In genomic region chr5:135191084-135191826, GRCh38 we compare ENCODE assay signal across 8 cellular contexts.
A peak's percentile ranks its signal among the peaks of the same experiment; 100 is the strongest.
DNase-seq lines count a peak whose midpoint lies in the region; ATAC-seq and TF ChIP-seq lines count a peak whose summit lies in the region.

No MANE protein-coding gene starts in this region.

- H3K9me3 Mint-ChIP-seq in CD4-positive, alpha-beta T cell = no peaks in the 10 kb centered on the region
- H3K9me3 Mint-ChIP-seq in neural crest cell = no peaks in the 10 kb centered on the region
- no peaks in the 10 kb centered on the region for H3K9me3 Mint-ChIP-seq in stimulated activated naive CD8-positive, alpha-beta T cell treated with anti-CD3 and anti-CD28 coated beads, Interleukin-15, amount 100 ng/mL, for 72 hours

- POLR2A ChIA-PET in CD4-positive, alpha-beta T cell (lab: Charles Lee) = no interaction called here

- peaks cover 26% of the 10 kb centered on the region for H3K27me3 ChIP-seq in CD4-positive, alpha-beta T cell (ENCODE audit: control insufficient read depth, insufficient read depth, low read length)

- no peaks in the 10 kb centered on the region for H3K36me3 Mint-ChIP-seq in CD4-positive, alpha-beta T cell (ENCODE audit: low read depth)
- H3K36me3 Mint-ChIP-seq in neural crest cell (ENCODE audit: low read depth) = no peaks in the 10 kb centered on the region

- H3K4me1 Mint-ChIP-seq in CD4-positive, alpha-beta T cell (ENCODE audit: low read depth) = peaks cover under 1% of the 10 kb centered on the region
- H3K4me1 Mint-ChIP-seq in neural crest cell = peaks cover 6% of the 10 kb centered on the region
- peaks cover 12% of the 10 kb centered on the region for H3K4me1 Mint-ChIP-seq in stimulated activated naive CD8-positive, alpha-beta T cell treated with anti-CD3 and anti-CD28 coated beads, Interleukin-15, amount 100 ng/mL, for 72 hours

- H3K4me3 Mint-ChIP-seq in CD4-positive, alpha-beta T cell = peak overlapping the region; percentile 80
- H3K4me3 Mint-ChIP-seq in neural crest cell = peak overlapping the region; percentile 78
- H3K4me3 Mint-ChIP-seq in stimulated activated naive CD8-positive, alpha-beta T cell treated with anti-CD3 and anti-CD28 coated beads, Interleukin-15, amount 100 ng/mL, for 72 hours = peak overlapping the region; percentile 83 to 86

- H3K27ac Mint-ChIP-seq in CD4-positive, alpha-beta T cell = no peak overlapping the region
- H3K27ac Mint-ChIP-seq in neural crest cell (ENCODE audit: unreplicated experiment) = no peak overlapping the region
- H3K27ac Mint-ChIP-seq in stimulated activated naive CD8-positive, alpha-beta T cell treated with anti-CD3 and anti-CD28 coated beads, Interleukin-15, amount 100 ng/mL, for 72 hours = peak overlapping the region in 1 of 2 donors; percentile 12

- no peaks in the 10 kb centered on the region for H3K9me3 ChIP-seq in CD4-positive, alpha-beta T cell (ENCODE audit: control insufficient read depth, low read length)

- peak; percentile 46 to 76 (median 61) for DNase-seq in CD4-positive, alpha-beta T cell
- DNase-seq in HT1080 (ENCODE audit: low read depth) (peak; percentile 69), activated T-helper 1 cell treated with Interleukin-2 at 50 U/mL for 16 hours (ENCODE audit: low read depth) (peak; percentile 41), fibroblast of peridontal ligament (ENCODE audit: extremely low read depth) (peak; percentile 56), neural crest cell (ENCODE audit: low read depth, low spot score) (peak; percentile 77)
- peak; percentile 81 to 82 for DNase-seq in stimulated activated naive CD8-positive, alpha-beta T cell treated with anti-CD3 and anti-CD28 coated beads, Interleukin-15, amount 100 ng/mL, for 72 hours

- intact Hi-C loops in CD4-positive, alpha-beta T cell (cut with DNase I, micrococcal nuclease) = loop anchor here (2.0 to 10.0 kb wide), 4 partner anchors 142 to 889 kb away; partner anchors contain the start of gene CATSPER3 (in 1 of the 2)

- CTCF ChIA-PET in CD4-positive, alpha-beta T cell (lab: Charles Lee) = interaction anchor here (1.0 to 2.1 kb wide), 3 partner anchors 10 to 271 kb away, joined by 3 to 9 read pairs (median 4); no protein-coding TSS in a partner anchor

- no peak overlapping the region for H3K27ac ChIP-seq in CD4-positive, alpha-beta T cell (ENCODE audit: low read depth, low read length)

- peaks cover 62% of the 10 kb centered on the region for H3K27me3 Mint-ChIP-seq in CD4-positive, alpha-beta T cell
- peaks cover 88% of the 10 kb centered on the region for H3K27me3 Mint-ChIP-seq in neural crest cell (ENCODE audit: low read depth)
- H3K27me3 Mint-ChIP-seq in stimulated activated naive CD8-positive, alpha-beta T cell treated with anti-CD3 and anti-CD28 coated beads, Interleukin-15, amount 100 ng/mL, for 72 hours = peaks cover 60% of the 10 kb centered on the region

- peak; percentile 99 for ATAC-seq in CD4-positive, alpha-beta T cell (ENCODE audit: poor library complexity)
- ATAC-seq in GM19397 (IDR thresholded peaks at IDR 0.05; ENCODE audit: unreplicated experiment) = peak; percentile 88
- peak; percentile 97 for ATAC-seq in stimulated activated naive CD8-positive, alpha-beta T cell treated with anti-CD3 and anti-CD28 coated beads, Interleukin-15, amount 100 ng/mL, for 72 hours

- peak; percentile 86 for TF ChIP-seq CTCF in CD4-positive, alpha-beta T cell (IDR thresholded peaks at IDR 0.05)
- TF ChIP-seq CTCF in neural crest cell (conservative IDR thresholded peaks at IDR 0.05) = peak; percentile 97

TF ChIP-seq in PFSK-1, 5 proteins besides CTCF, POLR2A, EP300 and RAD21:
- TF ChIP-seq FOXP2 (optimal IDR thresholded peaks at IDR 0.05; ENCODE audit: borderline replicate concordance, extremely low read depth, extremely low read length, insufficient read depth) = peak; percentile 89
- no peak for TF ChIP-seq TAF1 (IDR thresholded peaks at IDR 0.05; ENCODE audit: borderline replicate concordance, insufficient read depth, low read length)
